ENCODE assay signal across 9 cellular contexts in genomic region chr16:70523013-70523620, GRCh38. TPM values are rescaled to one million over a fixed set of nuclear protein-coding genes. Genes with fewer than 3 reads are reported as not detected.
DNase-seq lines count a peak whose midpoint lies in the region; ATAC-seq, FAIRE-seq and TF ChIP-seq lines count a peak whose summit lies in the region.
"Had no signal": no experiment of that assay in that cellular context is flagged by ENCODE, and none has a peak within 500 bp of the region (broad histone marks: within the 10 kb centered on the region; RNA-seq: fewer than 3 reads in every experiment).

Gene COG4, minus strand, starts transcription at chr16:70523554. Its CDS starts 11 bp downstream, at chr16:70523543.

- peak within 1 kb of the TSS; percentile 94 for H3K9ac ChIP-seq in HUES48 (ENCODE audit: low read depth, low read length)

- TF ChIP-seq CTCF in C4-2B (conservative IDR thresholded peaks at IDR 0.05) = no peak
- TF ChIP-seq CTCF in esophagus squamous epithelium (IDR thresholded peaks at IDR 0.05) = no peak

- ATAC-seq in GM19452 (IDR thresholded peaks at IDR 0.05; ENCODE audit: unreplicated experiment) = peak; percentile 46

- H3K36me3 ChIP-seq in HUES48 (ENCODE audit: control insufficient read depth, insufficient read depth, low read length) = peaks cover 33% of the 10 kb centered on the region
- peaks cover 0 to 39% (median under 1%) of the 10 kb centered on the region in 3 donors for H3K36me3 ChIP-seq in esophagus squamous epithelium

- no peaks in the 10 kb centered on the region for H3K9me3 ChIP-seq in HUES48 (ENCODE audit: control insufficient read depth, insufficient read depth, low read length)
- H3K9me3 ChIP-seq in esophagus squamous epithelium = no peaks in the 10 kb centered on the region

- H3K4me1 ChIP-seq in HUES48 (ENCODE audit: control insufficient read depth, insufficient read depth, low read length) (peaks cover 16% of the 10 kb centered on the region), esophagus squamous epithelium (peaks cover 15 to 56% (median 37%) of the 10 kb centered on the region in 3 donors)

- 0 to 1% methylated on average over 29 to 33 of the region's 34 CpGs for WGBS in esophagus squamous epithelium, 2 donors

- intact Hi-C loops in esophagus squamous epithelium (cut with DNase I) = loop anchor here (5.0 kb wide), 1 partner anchor 134 kb away; no protein-coding TSS in a partner anchor

- FAIRE-seq in RCC 7860 (lab: Jason Lieb, UNC) = no peak
- FAIRE-seq: colon had no signal

- H3K4me3 ChIP-seq in HUES48 (ENCODE audit: low read depth, low read length) (peak within 1 kb of the TSS; percentile 87), esophagus squamous epithelium (peak within 1 kb of the TSS; percentile 60 to 96 (median 88))

- H3K27me3 ChIP-seq in HUES48 (ENCODE audit: control insufficient read depth, insufficient read depth, low read length) (no peaks in the 10 kb centered on the region), esophagus squamous epithelium (no peaks in the 10 kb centered on the region)

- TF ChIP-seq POLR2A in esophagus squamous epithelium (IDR thresholded peaks at IDR 0.05) = peak in 1 of 4 donors; percentile 16

- DNase-seq in RCC 7860 (ENCODE audit: low spot score) = peak; percentile 69
- peak; percentile 83 for DNase-seq in activated T-helper 1 cell treated with Interleukin-2 at 50 U/mL for 16 hours (ENCODE audit: low read depth)
- DNase-seq in esophagus squamous epithelium (lab: John Stamatoyannopoulos, UW) = peak; percentile 37
- DNase-seq in myocyte (ENCODE audit: low read depth) = peak; percentile 90
- peak; percentile 79 to 90 for DNase-seq in stimulated activated CD8-positive, alpha-beta memory T cell treated with anti-CD3 and anti-CD28 coated beads, Interleukin-7, amount 100 ng/mL, for 48 hours (ENCODE audit: extremely low read depth in 1 of 2, low read depth in 1 of 2)

- peak within 1 kb of the TSS; percentile 93 for H3K27ac ChIP-seq in C4-2B
- H3K27ac ChIP-seq in HUES48 (ENCODE audit: low read depth, low read length) = peak within 1 kb of the TSS; percentile 95
- peak within 1 kb of the TSS; percentile 86 to 93 (median 92) for H3K27ac ChIP-seq in esophagus squamous epithelium

RNA-seq across cellular contexts. Expression of gene COG4, which starts in this region (rescaled TPM):
- total RNA-seq in esophagus squamous epithelium (10 to 100 TPM; 40.3 to 54.0 (median 47.5) TPM), myocyte (63.1 and 88.9 TPM in 2 replicates)
- 53.7 TPM for polyA plus RNA-seq in myocyte (2012)

Comparison
In these comparisons a context has a peak if more than half of its experiments do, and no peak if none do; other contexts are left out.
1. Peak in every context shown above with its lines: DNase-seq, ATAC-seq, H3K4me3 ChIP-seq and H3K27ac ChIP-seq.
2. DNase-seq: peak in every context shown above with its lines; median percentile 90 in myocyte; 84 in stimulated activated CD8-positive, alpha-beta memory T cell treated with anti-CD3 and anti-CD28 coated beads, Interleukin-7, amount 100 ng/mL, for 48 hours; 83 in activated T-helper 1 cell treated with Interleukin-2 at 50 U/mL for 16 hours; 69 in RCC 7860; 37 in esophagus squamous epithelium.